10 cellular contexts compared by ENCODE assay signal in genomic region chr14:102949801-102950451, GRCh38. TPM values are rescaled to one million over a fixed set of nuclear protein-coding genes. Genes with fewer than 3 reads are reported as not detected.
DNase-seq lines count a peak whose midpoint lies in the region; ATAC-seq and TF ChIP-seq lines count a peak whose summit lies in the region.
"Had no signal": no experiment of that assay in that cellular context is flagged by ENCODE, and none has a peak within 500 bp of the region (broad histone marks: within the 10 kb centered on the region; RNA-seq: fewer than 3 reads in every experiment).

No MANE protein-coding gene starts in this region.

- H3K36me3 Mint-ChIP-seq in WTC11: peaks cover 58% of the 10 kb centered on the region

- no peaks in the 10 kb centered on the region for H4K20me1 ChIP-seq in SU-DHL-6 (ENCODE audit: low read depth, low read length)

- H3K9ac ChIP-seq in SU-DHL-6 (ENCODE audit: low read length): no peak overlapping the region

- peaks cover 11% of the 10 kb centered on the region for H3K4me1 ChIP-seq in effector memory CD4-positive, alpha-beta T cell (ENCODE audit: control insufficient read depth, insufficient read depth, low read length, poor library complexity, severe bottlenecking)

- H3K27me3 Mint-ChIP-seq in WTC11 (ENCODE audit: low read depth): no peaks in the 10 kb centered on the region; the same call in 1 of the 2 replicates

- H3K4me3 Mint-ChIP-seq in WTC11: no peak overlapping the region

- CTCF ChIA-PET in WTC11 (lab: Charles Lee): interaction anchor here (0.7 kb wide), 1 partner anchor 19 kb away, joined by 3 read pairs; no protein-coding TSS in a partner anchor

- H3K27ac ChIP-seq in SU-DHL-6 (ENCODE audit: low read depth, low read length) (peak overlapping the region; percentile 61), substantia nigra (ENCODE audit: low read depth, low read length, poor library complexity, severe bottlenecking) (peak overlapping the region; percentile 92)
- no peak overlapping the region for H3K27ac ChIP-seq in effector memory CD4-positive, alpha-beta T cell (ENCODE audit: insufficient read depth, low read length, poor library complexity, severe bottlenecking)

- no peaks in the 10 kb centered on the region for H3K9me3 ChIP-seq in SU-DHL-6 (ENCODE audit: insufficient read depth, low read length)
- H3K9me3 ChIP-seq in effector memory CD4-positive, alpha-beta T cell (ENCODE audit: control insufficient read depth, low read length): no peaks in the 10 kb centered on the region

- no peaks in the 10 kb centered on the region for H3K36me3 ChIP-seq in SU-DHL-6 (ENCODE audit: low read length)
- no peaks in the 10 kb centered on the region for H3K36me3 ChIP-seq in effector memory CD4-positive, alpha-beta T cell (ENCODE audit: control insufficient read depth, insufficient read depth, low read length)

- no peaks in the 10 kb centered on the region for H3K79me2 ChIP-seq in SU-DHL-6 (ENCODE audit: insufficient read depth, low read length)

- no peak overlapping the region for H3K4me3 ChIP-seq in SU-DHL-6 (ENCODE audit: insufficient read depth, low read length, poor library complexity, severe bottlenecking)
- no peak overlapping the region for H3K4me3 ChIP-seq in effector memory CD4-positive, alpha-beta T cell (ENCODE audit: insufficient read depth, low read depth, low read length, poor library complexity, severe bottlenecking)
- H3K4me3 ChIP-seq: lung had no signal

- no peaks in the 10 kb centered on the region for H3K4me1 Mint-ChIP-seq in WTC11

- no peak overlapping the region for H2AFZ ChIP-seq in SU-DHL-6 (ENCODE audit: low read depth, low read length, severe bottlenecking)

- no peaks in the 10 kb centered on the region for H3K9me2 ChIP-seq in SU-DHL-6 (replicated peaks; ENCODE audit: insufficient read depth, low read length)

- 0 out of 2 replicates have a peak, but pooled peaks cover 4% of the 10 kb centered on the region for H3F3A ChIP-seq in SU-DHL-6 (ENCODE audit: insufficient read depth)

- no peak for ATAC-seq in WTC11

- no peaks in the 10 kb centered on the region for H3K9me3 Mint-ChIP-seq in WTC11

- peak; percentile 52 for DNase-seq in DMS 273 (lab: John Stamatoyannopoulos, UW; ENCODE audit: unreplicated experiment)
- DNase-seq in DMS 273 treated with DMSO at 0.1 percent for 48 hours (lab: John Stamatoyannopoulos, UW): no peak
- DNase-seq in hypothalamus (lab: John Stamatoyannopoulos, UW): peak in 45 of 51 donors; percentile 7 to 84 (median 58)
- DNase-seq in substantia nigra (lab: John Stamatoyannopoulos, UW): peak in 46 of 49 donors; percentile 30 to 84 (median 68)
- no peak for DNase-seq in effector memory CD4-positive, alpha-beta T cell
- no peak for DNase-seq in WTC11 (ENCODE audit: low spot score)
- no peak for DNase-seq in NCI-H2107 (lab: John Stamatoyannopoulos, UW)
- DNase-seq: GOT3 had no signal

- no peak for TF ChIP-seq CTCF in SU-DHL-6 (IDR thresholded peaks at IDR 0.05; ENCODE audit: insufficient read depth, low read length, poor library complexity, severe bottlenecking)
- TF ChIP-seq CTCF in WTC11 (IDR thresholded peaks at IDR 0.05): no peak

- H3K27me3 ChIP-seq in SU-DHL-6 (ENCODE audit: low read length): no peaks in the 10 kb centered on the region
- H3K27me3 ChIP-seq in effector memory CD4-positive, alpha-beta T cell (replicated peaks; ENCODE audit: control insufficient read depth, insufficient read depth, low read length, poor library complexity, severe bottlenecking): no peaks in the 10 kb centered on the region

- peak overlapping the region; percentile 26 for H3K4me2 ChIP-seq in SU-DHL-6 (ENCODE audit: low read depth, low read length, poor library complexity, severe bottlenecking)

- no peak overlapping the region for H3K27ac Mint-ChIP-seq in WTC11

- POLR2A ChIA-PET in WTC11 (lab: Charles Lee): no interaction called here

TF ChIP-seq in WTC11, 78 proteins besides CTCF, POLR2A, EP300 and RAD21:
- TF ChIP-seq E2F1 (CRISPR knock-in tag; IDR thresholded peaks at IDR 0.05) (no peak), FOXP1 (CRISPR knock-in tag; IDR thresholded peaks at IDR 0.05; ENCODE audit: borderline replicate concordance) (no peak), ZNF219 (CRISPR knock-in tag; IDR thresholded peaks at IDR 0.05; ENCODE audit: borderline replicate concordance) (no peak), TEAD4 (CRISPR knock-in tag; IDR thresholded peaks at IDR 0.05) (no peak), ZMAT4 (CRISPR knock-in tag; IDR thresholded peaks at IDR 0.05) (no peak), E2F5 (CRISPR knock-in tag; IDR thresholded peaks at IDR 0.05) (no peak), PRDM15 (CRISPR knock-in tag; IDR thresholded peaks at IDR 0.05) (no peak), TEAD1 (CRISPR knock-in tag; IDR thresholded peaks at IDR 0.05) (no peak)
- TF ChIP-seq, protein P1, sequence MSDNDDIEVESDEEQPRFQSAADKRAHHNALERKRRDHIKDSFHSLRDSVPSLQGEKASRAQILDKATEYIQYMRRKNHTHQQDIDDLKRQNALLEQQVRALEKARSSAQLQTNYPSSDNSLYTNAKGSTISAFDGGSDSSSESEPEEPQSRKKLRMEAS (CRISPR knock-in tag; IDR thresholded peaks at IDR 0.05): no peak

RNA-seq across cellular contexts. Expression of gene AMN, which starts 27.5 kb away (rescaled TPM):
- 2.4 to 3.0 TPM (median 2.8 TPM) in 3 replicates for total RNA-seq in WTC11 (2021)

Comparison
In these comparisons a context has a peak if more than half of its experiments do, and no peak if none do; other contexts are left out.
1. DNase-seq: peak in DMS 273 (single experiment), hypothalamus (45 of 51) and substantia nigra (46 of 49); none in DMS 273 treated with DMSO at 0.1 percent for 48 hours (single experiment), effector memory CD4-positive, alpha-beta T cell (0 of 3), WTC11 (single experiment) and NCI-H2107 (single experiment).